Comparison of ENCODE assay signal across 1 cellular context in genomic region chr1:225814381-225814780, GRCh38.
TF ChIP-seq lines count a peak whose summit lies in the region.

No MANE protein-coding gene starts in this region.

TF ChIP-seq in K562, 482 proteins besides CTCF, POLR2A, EP300 and RAD21 (continued from another document):
- TF ChIP-seq RFX5 (IDR thresholded peaks at IDR 0.05; ENCODE audit: low read depth, low read length), result no peak
- no peak for TF ChIP-seq MYC (IDR thresholded peaks at IDR 0.05; ENCODE audit: low read depth, low read length)
- TF ChIP-seq MYC (CRISPR knock-in tag; IDR thresholded peaks at IDR 0.05; ENCODE audit: borderline replicate concordance, low read depth), result no peak
- TF ChIP-seq BRCA1 (IDR thresholded peaks at IDR 0.05), result no peak
- no peak for TF ChIP-seq BRCA1 (CRISPR knock-in tag; IDR thresholded peaks at IDR 0.05)
